In the genomic region with DNA sequence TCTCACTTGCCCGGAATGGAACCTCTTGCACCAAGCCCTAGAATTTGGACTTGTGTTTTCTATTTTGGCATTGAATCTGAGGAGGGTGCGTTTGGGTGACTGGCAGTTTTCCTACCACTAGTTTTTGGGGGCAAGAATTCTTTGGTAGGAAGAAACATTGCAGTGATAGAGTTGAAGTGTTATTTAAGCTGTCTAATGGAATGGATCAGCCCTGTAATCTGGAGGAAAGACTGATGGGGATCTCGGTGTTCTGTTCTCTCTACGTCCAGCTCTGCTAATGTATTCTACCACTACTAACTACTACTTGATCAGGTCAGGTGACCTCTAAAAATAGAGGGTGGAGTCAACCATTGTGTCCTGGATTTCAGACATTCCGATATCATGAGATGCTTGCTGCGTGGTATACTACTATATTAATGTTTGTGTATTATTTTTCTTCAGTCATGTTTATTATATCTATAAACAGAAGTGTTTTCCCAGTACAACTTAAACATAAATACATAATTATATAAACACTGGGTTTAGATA, we compare ENCODE assay signal across 1 cellular context.
TF ChIP-seq lines count a peak whose summit lies in the region.

No MANE protein-coding gene starts in this region.

TF ChIP-seq in HCT116, 20 proteins besides CTCF, POLR2A, EP300 and RAD21 (continued from another document):
- TF ChIP-seq FOSL1 (IDR thresholded peaks at IDR 0.05; ENCODE audit: low read depth) (no peak), YY1 (IDR thresholded peaks at IDR 0.05; ENCODE audit: extremely low read depth, insufficient replicate concordance, low read depth, low read length) (no peak), EZH2 (IDR thresholded peaks at IDR 0.05) (no peak), CBX3 (IDR thresholded peaks at IDR 0.05; ENCODE audit: low read depth) (no peak), ZNF274 (IDR thresholded peaks at IDR 0.05; ENCODE audit: low read depth, low read length) (no peak), ZFX (IDR thresholded peaks at IDR 0.05) (no peak), SRF (IDR thresholded peaks at IDR 0.05; ENCODE audit: low read depth) (no peak), JUND (IDR thresholded peaks at IDR 0.05) (no peak), EGR1 (IDR thresholded peaks at IDR 0.05; ENCODE audit: low read depth) (no peak), SIN3A (IDR thresholded peaks at IDR 0.05; ENCODE audit: low read depth) (no peak), SP1 (IDR thresholded peaks at IDR 0.05; ENCODE audit: low read depth) (no peak), CEBPB (IDR thresholded peaks at IDR 0.05; ENCODE audit: low read depth) (no peak), POLR2AphosphoS5 (IDR thresholded peaks at IDR 0.05; ENCODE audit: low read depth, low read length) (no peak)
- TF ChIP-seq, protein P1, sequence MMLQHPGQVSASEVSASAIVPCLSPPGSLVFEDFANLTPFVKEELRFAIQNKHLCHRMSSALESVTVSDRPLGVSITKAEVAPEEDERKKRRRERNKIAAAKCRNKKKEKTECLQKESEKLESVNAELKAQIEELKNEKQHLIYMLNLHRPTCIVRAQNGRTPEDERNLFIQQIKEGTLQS (IDR thresholded peaks at IDR 0.05): no peak
- TF ChIP-seq, protein P2, sequence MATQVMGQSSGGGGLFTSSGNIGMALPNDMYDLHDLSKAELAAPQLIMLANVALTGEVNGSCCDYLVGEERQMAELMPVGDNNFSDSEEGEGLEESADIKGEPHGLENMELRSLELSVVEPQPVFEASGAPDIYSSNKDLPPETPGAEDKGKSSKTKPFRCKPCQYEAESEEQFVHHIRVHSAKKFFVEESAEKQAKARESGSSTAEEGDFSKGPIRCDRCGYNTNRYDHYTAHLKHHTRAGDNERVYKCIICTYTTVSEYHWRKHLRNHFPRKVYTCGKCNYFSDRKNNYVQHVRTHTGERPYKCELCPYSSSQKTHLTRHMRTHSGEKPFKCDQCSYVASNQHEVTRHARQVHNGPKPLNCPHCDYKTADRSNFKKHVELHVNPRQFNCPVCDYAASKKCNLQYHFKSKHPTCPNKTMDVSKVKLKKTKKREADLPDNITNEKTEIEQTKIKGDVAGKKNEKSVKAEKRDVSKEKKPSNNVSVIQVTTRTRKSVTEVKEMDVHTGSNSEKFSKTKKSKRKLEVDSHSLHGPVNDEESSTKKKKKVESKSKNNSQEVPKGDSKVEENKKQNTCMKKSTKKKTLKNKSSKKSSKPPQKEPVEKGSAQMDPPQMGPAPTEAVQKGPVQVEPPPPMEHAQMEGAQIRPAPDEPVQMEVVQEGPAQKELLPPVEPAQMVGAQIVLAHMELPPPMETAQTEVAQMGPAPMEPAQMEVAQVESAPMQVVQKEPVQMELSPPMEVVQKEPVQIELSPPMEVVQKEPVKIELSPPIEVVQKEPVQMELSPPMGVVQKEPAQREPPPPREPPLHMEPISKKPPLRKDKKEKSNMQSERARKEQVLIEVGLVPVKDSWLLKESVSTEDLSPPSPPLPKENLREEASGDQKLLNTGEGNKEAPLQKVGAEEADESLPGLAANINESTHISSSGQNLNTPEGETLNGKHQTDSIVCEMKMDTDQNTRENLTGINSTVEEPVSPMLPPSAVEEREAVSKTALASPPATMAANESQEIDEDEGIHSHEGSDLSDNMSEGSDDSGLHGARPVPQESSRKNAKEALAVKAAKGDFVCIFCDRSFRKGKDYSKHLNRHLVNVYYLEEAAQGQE (IDR thresholded peaks at IDR 0.05; ENCODE audit: low read depth): no peak
- TF ChIP-seq, protein P3, sequence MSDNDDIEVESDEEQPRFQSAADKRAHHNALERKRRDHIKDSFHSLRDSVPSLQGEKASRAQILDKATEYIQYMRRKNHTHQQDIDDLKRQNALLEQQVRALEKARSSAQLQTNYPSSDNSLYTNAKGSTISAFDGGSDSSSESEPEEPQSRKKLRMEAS (IDR thresholded peaks at IDR 0.05): no peak
